In genomic region chr15:60964527-60964926, GRCh38 we compare ENCODE assay signal across 2 cellular contexts.
A peak's percentile ranks its signal among the peaks of the same experiment; 100 is the strongest.
TF ChIP-seq lines count a peak whose summit lies in the region.

No MANE protein-coding gene starts in this region.

TF ChIP-seq in HepG2, 621 proteins besides CTCF, POLR2A, EP300 and RAD21 (continued from another document):
- TF ChIP-seq, protein P1, sequence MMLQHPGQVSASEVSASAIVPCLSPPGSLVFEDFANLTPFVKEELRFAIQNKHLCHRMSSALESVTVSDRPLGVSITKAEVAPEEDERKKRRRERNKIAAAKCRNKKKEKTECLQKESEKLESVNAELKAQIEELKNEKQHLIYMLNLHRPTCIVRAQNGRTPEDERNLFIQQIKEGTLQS (CRISPR knock-in tag; IDR thresholded peaks at IDR 0.05) = no peak
- TF ChIP-seq ZFX (CRISPR knock-in tag; IDR thresholded peaks at IDR 0.05; ENCODE audit: low read depth) (no peak), STAG1 (CRISPR knock-in tag; IDR thresholded peaks at IDR 0.05) (peak; percentile 14; the same call in 1 of the 2 replicates)
- TF ChIP-seq, protein P2, sequence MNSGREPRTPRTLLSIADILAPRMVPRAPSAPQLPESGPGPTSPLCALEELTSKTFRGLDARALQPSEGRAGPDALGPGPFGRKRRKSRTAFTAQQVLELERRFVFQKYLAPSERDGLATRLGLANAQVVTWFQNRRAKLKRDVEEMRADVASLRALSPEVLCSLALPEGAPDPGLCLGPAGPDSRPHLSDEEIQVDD (CRISPR knock-in tag; IDR thresholded peaks at IDR 0.05; ENCODE audit: borderline replicate concordance) = no peak

TF ChIP-seq in WTC11, 78 proteins besides CTCF, POLR2A, EP300 and RAD21 (continued from another document):
- no peak for TF ChIP-seq PREB (CRISPR knock-in tag; IDR thresholded peaks at IDR 0.05; ENCODE audit: borderline replicate concordance)
- TF ChIP-seq USF1 (CRISPR knock-in tag; IDR thresholded peaks at IDR 0.05) = no peak
- no peak for TF ChIP-seq PRRX2 (CRISPR knock-in tag; IDR thresholded peaks at IDR 0.05)
- TF ChIP-seq, protein P3, sequence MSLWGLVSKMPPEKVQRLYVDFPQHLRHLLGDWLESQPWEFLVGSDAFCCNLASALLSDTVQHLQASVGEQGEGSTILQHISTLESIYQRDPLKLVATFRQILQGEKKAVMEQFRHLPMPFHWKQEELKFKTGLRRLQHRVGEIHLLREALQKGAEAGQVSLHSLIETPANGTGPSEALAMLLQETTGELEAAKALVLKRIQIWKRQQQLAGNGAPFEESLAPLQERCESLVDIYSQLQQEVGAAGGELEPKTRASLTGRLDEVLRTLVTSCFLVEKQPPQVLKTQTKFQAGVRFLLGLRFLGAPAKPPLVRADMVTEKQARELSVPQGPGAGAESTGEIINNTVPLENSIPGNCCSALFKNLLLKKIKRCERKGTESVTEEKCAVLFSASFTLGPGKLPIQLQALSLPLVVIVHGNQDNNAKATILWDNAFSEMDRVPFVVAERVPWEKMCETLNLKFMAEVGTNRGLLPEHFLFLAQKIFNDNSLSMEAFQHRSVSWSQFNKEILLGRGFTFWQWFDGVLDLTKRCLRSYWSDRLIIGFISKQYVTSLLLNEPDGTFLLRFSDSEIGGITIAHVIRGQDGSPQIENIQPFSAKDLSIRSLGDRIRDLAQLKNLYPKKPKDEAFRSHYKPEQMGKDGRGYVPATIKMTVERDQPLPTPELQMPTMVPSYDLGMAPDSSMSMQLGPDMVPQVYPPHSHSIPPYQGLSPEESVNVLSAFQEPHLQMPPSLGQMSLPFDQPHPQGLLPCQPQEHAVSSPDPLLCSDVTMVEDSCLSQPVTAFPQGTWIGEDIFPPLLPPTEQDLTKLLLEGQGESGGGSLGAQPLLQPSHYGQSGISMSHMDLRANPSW (CRISPR knock-in tag; conservative IDR thresholded peaks at IDR 0.05; ENCODE audit: low read depth) = no peak
- TF ChIP-seq HMGA2 (CRISPR knock-in tag; IDR thresholded peaks at IDR 0.05) = no peak
- TF ChIP-seq ZNF671 (CRISPR knock-in tag; IDR thresholded peaks at IDR 0.05) = no peak
- TF ChIP-seq MYBL2 (CRISPR knock-in tag; IDR thresholded peaks at IDR 0.05) = no peak
- TF ChIP-seq, protein P4, sequence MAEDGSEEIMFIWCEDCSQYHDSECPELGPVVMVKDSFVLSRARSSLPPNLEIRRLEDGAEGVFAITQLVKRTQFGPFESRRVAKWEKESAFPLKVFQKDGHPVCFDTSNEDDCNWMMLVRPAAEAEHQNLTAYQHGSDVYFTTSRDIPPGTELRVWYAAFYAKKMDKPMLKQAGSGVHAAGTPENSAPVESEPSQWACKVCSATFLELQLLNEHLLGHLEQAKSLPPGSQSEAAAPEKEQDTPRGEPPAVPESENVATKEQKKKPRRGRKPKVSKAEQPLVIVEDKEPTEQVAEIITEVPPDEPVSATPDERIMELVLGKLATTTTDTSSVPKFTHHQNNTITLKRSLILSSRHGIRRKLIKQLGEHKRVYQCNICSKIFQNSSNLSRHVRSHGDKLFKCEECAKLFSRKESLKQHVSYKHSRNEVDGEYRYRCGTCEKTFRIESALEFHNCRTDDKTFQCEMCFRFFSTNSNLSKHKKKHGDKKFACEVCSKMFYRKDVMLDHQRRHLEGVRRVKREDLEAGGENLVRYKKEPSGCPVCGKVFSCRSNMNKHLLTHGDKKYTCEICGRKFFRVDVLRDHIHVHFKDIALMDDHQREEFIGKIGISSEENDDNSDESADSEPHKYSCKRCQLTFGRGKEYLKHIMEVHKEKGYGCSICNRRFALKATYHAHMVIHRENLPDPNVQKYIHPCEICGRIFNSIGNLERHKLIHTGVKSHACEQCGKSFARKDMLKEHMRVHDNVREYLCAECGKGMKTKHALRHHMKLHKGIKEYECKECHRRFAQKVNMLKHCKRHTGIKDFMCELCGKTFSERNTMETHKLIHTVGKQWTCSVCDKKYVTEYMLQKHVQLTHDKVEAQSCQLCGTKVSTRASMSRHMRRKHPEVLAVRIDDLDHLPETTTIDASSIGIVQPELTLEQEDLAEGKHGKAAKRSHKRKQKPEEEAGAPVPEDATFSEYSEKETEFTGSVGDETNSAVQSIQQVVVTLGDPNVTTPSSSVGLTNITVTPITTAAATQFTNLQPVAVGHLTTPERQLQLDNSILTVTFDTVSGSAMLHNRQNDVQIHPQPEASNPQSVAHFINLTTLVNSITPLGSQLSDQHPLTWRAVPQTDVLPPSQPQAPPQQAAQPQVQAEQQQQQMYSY (CRISPR knock-in tag; IDR thresholded peaks at IDR 0.05) = no peak
TF ChIP-seq in WTC11: peak in this region for 0.
